In genomic region chr4:94490437-94490836, GRCh38 we compare ENCODE assay signal across 1 cellular context.
TF ChIP-seq lines count a peak whose summit lies in the region.

No MANE protein-coding gene starts in this region.

TF ChIP-seq in HepG2, 621 proteins besides CTCF, POLR2A, EP300 and RAD21:
- TF ChIP-seq CCAR2 (optimal IDR thresholded peaks at IDR 0.05; ENCODE audit: low read depth, low read length), result no peak
- peak; percentile 14; the same call in 1 of the 2 replicates for TF ChIP-seq MAFF (IDR thresholded peaks at IDR 0.05; ENCODE audit: low read depth, low read length)
- peak in 1 of 2 experiments; percentile 65; a peak in 2 of 4 replicates for TF ChIP-seq MAFK (conservative IDR thresholded peaks at IDR 0.05 in 1 of 2, IDR thresholded peaks at IDR 0.05 in 1 of 2; ENCODE audit: low read length in 2 of 2)
